In genomic region chr12:57859121-57859520, GRCh38 we compare ENCODE assay signal across 14 cellular contexts.
DNase-seq lines count a peak whose midpoint lies in the region; ATAC-seq and TF ChIP-seq lines count a peak whose summit lies in the region.
"Had no signal": no experiment of that assay in that cellular context is flagged by ENCODE, and none has a peak within 500 bp of the region (broad histone marks: within the 10 kb centered on the region; RNA-seq: fewer than 3 reads in every experiment).

No MANE protein-coding gene starts in this region.

- peaks cover 10% of the 10 kb centered on the region for H3K4me1 Mint-ChIP-seq in nephron

- no peak for TF ChIP-seq CTCF in nephron (IDR thresholded peaks at IDR 0.05; ENCODE audit: unreplicated experiment in 3 of 3)

- H3K36me3 Mint-ChIP-seq in nephron (ENCODE audit: low read depth), result no peaks in the 10 kb centered on the region
- H3K36me3 Mint-ChIP-seq: CD8-positive, alpha-beta T cell had no signal

- H3K27me3 Mint-ChIP-seq in nephron (ENCODE audit: low read depth), result peaks cover 8% of the 10 kb centered on the region

- no peak overlapping the region for H3K4me3 Mint-ChIP-seq in nephron
- H3K4me3 Mint-ChIP-seq: B cell; CD4-positive, alpha-beta T cell; CD8-positive, alpha-beta T cell had no signal

- H3K27ac Mint-ChIP-seq in nephron, result peak overlapping the region in 2 of 3 experiments; percentile 37 to 40
- H3K27ac Mint-ChIP-seq: B cell; CD4-positive, alpha-beta T cell; CD8-positive, alpha-beta T cell had no signal

- peaks cover 7% of the 10 kb centered on the region for H3K9me3 Mint-ChIP-seq in nephron
- H3K9me3 Mint-ChIP-seq: CD4-positive, alpha-beta T cell; CD8-positive, alpha-beta T cell had no signal

- peak; percentile 1 for DNase-seq in activated effector memory CD4-positive, alpha-beta T cell treated with anti-CD3 and anti-CD28 coated beads, Interleukin-2, amount 50 U/mL, for 16 hours
- no peak for DNase-seq in activated effector memory CD4-positive, alpha-beta T cell treated with Interleukin-2 at 50 U/mL for 16 hours
- no peak for DNase-seq in retina
- DNase-seq: AML-193; Caco-2; Calu3; CD4-positive, alpha-beta T cell; CD8-positive, alpha-beta T cell; DMS79 treated with DMSO at 0.1 percent for 48 hours; GF-D8 had no signal

- ATAC-seq in HG03457 (IDR thresholded peaks at IDR 0.05; ENCODE audit: unreplicated experiment), result no peak
- ATAC-seq: A549; CD8-positive, alpha-beta T cell had no signal
